1 cellular context compared by ENCODE assay signal in genomic region chr11:5690736-5691135, GRCh38.
TF ChIP-seq lines count a peak whose summit lies in the region.

No MANE protein-coding gene starts in this region.

TF ChIP-seq in GM12878, 131 proteins besides CTCF, POLR2A, EP300 and RAD21 (continued from another document):
- TF ChIP-seq NKRF (conservative IDR thresholded peaks at IDR 0.05) = 0 out of 2 replicates have a peak, but pooled peaks have one; percentile 11
- 0 out of 2 replicates have a peak, but pooled peaks have one; percentile 1 for TF ChIP-seq MLLT1 (IDR thresholded peaks at IDR 0.05)
- no peak for TF ChIP-seq CHD4 (IDR thresholded peaks at IDR 0.05)
TF ChIP-seq in GM12878: peak in this region for 3.
